In genomic region chr14:86777950-86778602, GRCh38 we compare ENCODE assay signal across 16 cellular contexts.
A peak's percentile ranks its signal among the peaks of the same experiment; 100 is the strongest.
DNase-seq lines count a peak whose midpoint lies in the region; ATAC-seq and TF ChIP-seq lines count a peak whose summit lies in the region.
"Had no signal": no experiment of that assay in that cellular context is flagged by ENCODE, and none has a peak within 500 bp of the region (broad histone marks: within the 10 kb centered on the region; RNA-seq: fewer than 3 reads in every experiment).

No MANE protein-coding gene starts in this region.

- WGBS in liver: 34% methylated on average over 2 of the region's 2 CpGs
- 75 to 81% methylated on average over 2 of the region's 2 CpGs for WGBS in heart right ventricle, 2 donors

- TF ChIP-seq RAD21 in liver (IDR thresholded peaks at IDR 0.05): no peak

- H3K4me1 ChIP-seq in liver (ENCODE audit: control insufficient read depth in 4 of 4, insufficient read depth in 4 of 4, low read length in 3 of 4) (peaks cover 1 to 41% (median 24%) of the 10 kb centered on the region in 4 donors), heart right ventricle (no peaks in the 10 kb centered on the region)
- H3K4me1 ChIP-seq: psoas muscle, vagina had no signal

- H3K27ac ChIP-seq in liver (ENCODE audit: low read depth in 1 of 2, low read length in 2 of 2) (peak overlapping the region; percentile 67 to 72), heart right ventricle (no peak overlapping the region)
- H3K27ac ChIP-seq: BLaER1 treated with 17β-estradiol and CSF1 and Interleukin-3, amounts not matched to agents 10 nM and 100 nM; psoas muscle; vagina had no signal

- H3K27me3 ChIP-seq in liver (ENCODE audit: control insufficient read depth in 4 of 4, insufficient read depth in 4 of 4, low read length in 3 of 4) (no peaks in the 10 kb centered on the region), heart right ventricle (no peaks in the 10 kb centered on the region)
- H3K27me3 ChIP-seq: BLaER1 treated with 17β-estradiol and CSF1 and Interleukin-3, amounts not matched to agents 10 nM and 100 nM; vagina had no signal

- intact Hi-C loops in heart right ventricle (cut with DNase I): no loop called here

- no peaks in the 10 kb centered on the region for H3K36me3 ChIP-seq in liver (ENCODE audit: control insufficient read depth in 4 of 4, insufficient read depth in 3 of 4, low read depth in 1 of 4, low read length in 3 of 4)
- H3K36me3 ChIP-seq in heart right ventricle: no peaks in the 10 kb centered on the region
- H3K36me3 ChIP-seq: BLaER1 treated with 17β-estradiol and CSF1 and Interleukin-3, amounts not matched to agents 10 nM and 100 nM; vagina had no signal

- H3K4me3 ChIP-seq in AG10803 (ENCODE audit: low read length): no peak overlapping the region
- no peak overlapping the region for H3K4me3 ChIP-seq in choroid plexus epithelial cell (ENCODE audit: low read depth, low read length)
- H3K4me3 ChIP-seq in liver (ENCODE audit: low read depth in 1 of 3, low read length in 3 of 3): no peak overlapping the region
- no peak overlapping the region for H3K4me3 ChIP-seq in heart right ventricle
- H3K4me3 ChIP-seq: BLaER1 treated with 17β-estradiol and CSF1 and Interleukin-3, amounts not matched to agents 10 nM and 100 nM; psoas muscle; vagina had no signal

- TF ChIP-seq CTCF in AG10803 (conservative IDR thresholded peaks at IDR 0.05; ENCODE audit: low read length) (no peak), choroid plexus epithelial cell (conservative IDR thresholded peaks at IDR 0.05; ENCODE audit: low read depth, low read length) (no peak), liver (IDR thresholded peaks at IDR 0.05; ENCODE audit: low read depth, low read length, missing input control) (no peak), heart right ventricle (IDR thresholded peaks at IDR 0.05) (no peak)

- H3K9me3 ChIP-seq in liver (ENCODE audit: control insufficient read depth in 4 of 4, low read length in 3 of 4) (no peaks in the 10 kb centered on the region), heart right ventricle (peaks cover 0 to 3% (median 0%) of the 10 kb centered on the region in 11 donors)
- H3K9me3 ChIP-seq: psoas muscle, vagina had no signal

- peak; percentile 60 for DNase-seq in AG10803 (ENCODE audit: low read depth)
- DNase-seq in LHCN-M2 (ENCODE audit: low read depth): peak; percentile 74
- peak; percentile 83 for DNase-seq in choroid plexus epithelial cell (ENCODE audit: low read depth)
- DNase-seq in heart right ventricle: no peak
- DNase-seq in retina: no peak
- DNase-seq in NOMO-1 treated with dmso at 0.1 percent for 144 hours (lab: John Stamatoyannopoulos, UW; ENCODE audit: unreplicated experiment): no peak
- DNase-seq: activated naive CD4-positive, alpha-beta T cell; NCI-H1092 treated with DMSO at 0.1 percent for 48 hours; psoas muscle; SHP77; stimulated activated CD4-positive, alpha-beta T cell treated with anti-CD3 and anti-CD28 coated beads, Interleukin-4, amount 100 ng/mL, for 24 hours; stimulated activated naive B cell treated with anti-CD40 and anti-IgM and Interleukin-4, amounts not matched to agents 10 μg/mL and 1 μg/mL and 100 μg/mL, for 72 hours had no signal

- ATAC-seq in heart right ventricle (no peak), GM18505 (IDR thresholded peaks at IDR 0.05; ENCODE audit: unreplicated experiment) (no peak)
- ATAC-seq: psoas muscle; stimulated activated naive B cell treated with anti-CD40 and anti-IgM and Interleukin-4, amounts not matched to agents 10 μg/mL and 1 μg/mL and 100 μg/mL, for 72 hours had no signal

- no peak overlapping the region for H3K9ac ChIP-seq in liver (ENCODE audit: low read depth in 1 of 2, low read length in 2 of 2)
- H3K9ac ChIP-seq: BLaER1 treated with 17β-estradiol and CSF1 and Interleukin-3, amounts not matched to agents 10 nM and 100 nM had no signal

- no peak for TF ChIP-seq POLR2A in GM18505 (IDR thresholded peaks at IDR 0.05; ENCODE audit: borderline replicate concordance, extremely low read depth, insufficient read depth, insufficient read length)

TF ChIP-seq in liver, 16 proteins besides CTCF, POLR2A, EP300 and RAD21:
- peak; percentile 93 to 98 for TF ChIP-seq JUND (IDR thresholded peaks at IDR 0.05)
- TF ChIP-seq, protein P1, sequence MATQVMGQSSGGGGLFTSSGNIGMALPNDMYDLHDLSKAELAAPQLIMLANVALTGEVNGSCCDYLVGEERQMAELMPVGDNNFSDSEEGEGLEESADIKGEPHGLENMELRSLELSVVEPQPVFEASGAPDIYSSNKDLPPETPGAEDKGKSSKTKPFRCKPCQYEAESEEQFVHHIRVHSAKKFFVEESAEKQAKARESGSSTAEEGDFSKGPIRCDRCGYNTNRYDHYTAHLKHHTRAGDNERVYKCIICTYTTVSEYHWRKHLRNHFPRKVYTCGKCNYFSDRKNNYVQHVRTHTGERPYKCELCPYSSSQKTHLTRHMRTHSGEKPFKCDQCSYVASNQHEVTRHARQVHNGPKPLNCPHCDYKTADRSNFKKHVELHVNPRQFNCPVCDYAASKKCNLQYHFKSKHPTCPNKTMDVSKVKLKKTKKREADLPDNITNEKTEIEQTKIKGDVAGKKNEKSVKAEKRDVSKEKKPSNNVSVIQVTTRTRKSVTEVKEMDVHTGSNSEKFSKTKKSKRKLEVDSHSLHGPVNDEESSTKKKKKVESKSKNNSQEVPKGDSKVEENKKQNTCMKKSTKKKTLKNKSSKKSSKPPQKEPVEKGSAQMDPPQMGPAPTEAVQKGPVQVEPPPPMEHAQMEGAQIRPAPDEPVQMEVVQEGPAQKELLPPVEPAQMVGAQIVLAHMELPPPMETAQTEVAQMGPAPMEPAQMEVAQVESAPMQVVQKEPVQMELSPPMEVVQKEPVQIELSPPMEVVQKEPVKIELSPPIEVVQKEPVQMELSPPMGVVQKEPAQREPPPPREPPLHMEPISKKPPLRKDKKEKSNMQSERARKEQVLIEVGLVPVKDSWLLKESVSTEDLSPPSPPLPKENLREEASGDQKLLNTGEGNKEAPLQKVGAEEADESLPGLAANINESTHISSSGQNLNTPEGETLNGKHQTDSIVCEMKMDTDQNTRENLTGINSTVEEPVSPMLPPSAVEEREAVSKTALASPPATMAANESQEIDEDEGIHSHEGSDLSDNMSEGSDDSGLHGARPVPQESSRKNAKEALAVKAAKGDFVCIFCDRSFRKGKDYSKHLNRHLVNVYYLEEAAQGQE (IDR thresholded peaks at IDR 0.05): peak; percentile 34
- peak; percentile 7 for TF ChIP-seq FOXA2 (IDR thresholded peaks at IDR 0.05)
- TF ChIP-seq, protein P2, sequence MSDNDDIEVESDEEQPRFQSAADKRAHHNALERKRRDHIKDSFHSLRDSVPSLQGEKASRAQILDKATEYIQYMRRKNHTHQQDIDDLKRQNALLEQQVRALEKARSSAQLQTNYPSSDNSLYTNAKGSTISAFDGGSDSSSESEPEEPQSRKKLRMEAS (IDR thresholded peaks at IDR 0.05): no peak
- TF ChIP-seq FOXA1 (IDR thresholded peaks at IDR 0.05): no peak
- no peak for TF ChIP-seq HNF4G (IDR thresholded peaks at IDR 0.05)
- TF ChIP-seq RXRA (IDR thresholded peaks at IDR 0.05): peak in 1 of 2 donors; percentile 48
- TF ChIP-seq GABPA (IDR thresholded peaks at IDR 0.05 in 1 of 2, conservative IDR thresholded peaks at IDR 0.05 in 1 of 2): no peak
- TF ChIP-seq ZBTB33 (IDR thresholded peaks at IDR 0.05): no peak
- TF ChIP-seq YY1 (IDR thresholded peaks at IDR 0.05): no peak
- no peak for TF ChIP-seq NR2F2 (IDR thresholded peaks at IDR 0.05)
- TF ChIP-seq EGR1 (IDR thresholded peaks at IDR 0.05; ENCODE audit: low read depth in 2 of 2): no peak
- TF ChIP-seq TAF1 (conservative IDR thresholded peaks at IDR 0.05): no peak
- TF ChIP-seq, protein P3, sequence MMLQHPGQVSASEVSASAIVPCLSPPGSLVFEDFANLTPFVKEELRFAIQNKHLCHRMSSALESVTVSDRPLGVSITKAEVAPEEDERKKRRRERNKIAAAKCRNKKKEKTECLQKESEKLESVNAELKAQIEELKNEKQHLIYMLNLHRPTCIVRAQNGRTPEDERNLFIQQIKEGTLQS (IDR thresholded peaks at IDR 0.05): no peak
- no peak for TF ChIP-seq SP1 (IDR thresholded peaks at IDR 0.05)
- TF ChIP-seq HNF4A (conservative IDR thresholded peaks at IDR 0.05): peak in 1 of 2 donors; percentile 43

Comparison
In these comparisons a context has a peak if more than half of its experiments do, and no peak if none do; other contexts are left out.
1. DNase-seq: peak in AG10803 (single experiment), LHCN-M2 (single experiment) and choroid plexus epithelial cell (single experiment); none in heart right ventricle (0 of 2), retina (single experiment) and NOMO-1 treated with dmso at 0.1 percent for 144 hours (single experiment).
2. H3K27ac ChIP-seq: peak in liver (2 of 2); none in heart right ventricle (0 of 10).